8 cellular contexts compared by ENCODE assay signal in the genomic region with DNA sequence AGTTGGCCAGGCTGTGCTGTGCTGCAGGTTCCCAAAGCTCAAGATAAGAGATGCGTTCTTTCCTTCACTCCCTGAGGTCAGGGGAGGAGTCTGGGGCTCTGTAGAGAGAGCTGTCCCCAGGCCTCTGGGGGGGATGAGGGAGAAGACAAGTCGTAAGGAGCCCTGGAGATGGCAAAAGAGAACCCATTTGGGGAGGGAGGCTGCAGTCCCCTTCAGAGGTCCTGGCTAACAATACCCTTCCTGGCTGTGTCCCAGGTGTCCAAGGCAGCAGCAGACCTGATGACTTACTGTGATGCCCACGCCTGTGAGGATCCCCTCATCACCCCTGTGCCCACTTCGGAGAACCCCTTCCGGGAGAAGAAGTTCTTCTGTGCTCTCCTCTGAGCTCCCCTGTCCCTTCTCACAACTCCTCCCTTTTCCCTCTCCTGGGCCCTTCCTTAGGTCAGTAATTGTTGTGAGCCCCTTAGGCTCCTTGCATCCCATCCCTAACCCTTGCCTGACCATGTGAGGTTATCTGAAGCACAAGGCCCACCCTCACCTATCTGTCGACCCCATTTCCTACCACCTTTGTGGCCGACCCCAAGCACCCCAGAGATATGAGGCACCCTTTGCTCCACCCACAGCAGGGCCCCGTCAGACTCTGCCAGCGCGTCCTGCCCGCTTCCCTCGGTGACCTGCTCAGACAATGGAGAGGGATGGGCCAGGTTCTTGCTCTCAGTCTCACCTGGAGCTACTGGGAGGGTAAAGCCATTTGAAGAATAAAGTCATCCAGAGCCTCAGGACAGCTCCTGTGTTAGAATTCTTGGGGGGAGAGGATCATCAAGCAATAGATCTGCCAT.
DNase-seq lines count a peak whose midpoint lies in the region; ATAC-seq and TF ChIP-seq lines count a peak whose summit lies in the region.

No MANE protein-coding gene starts in this region.

- peaks cover 36% of the 10 kb centered on the region for H3K36me3 ChIP-seq in KOPT-K1 (ENCODE audit: insufficient read depth, low read length)

- H3K4me3 ChIP-seq in fibroblast of mammary gland (ENCODE audit: control insufficient read depth, low read depth, low read length) = peak overlapping the region; percentile 66

- no peak for TF ChIP-seq CTCF in fibroblast of mammary gland (conservative IDR thresholded peaks at IDR 0.05; ENCODE audit: control insufficient read depth, insufficient read depth, low read depth, low read length)

- peak overlapping the region; percentile 96 for H3K27ac ChIP-seq in KOPT-K1 (ENCODE audit: low read depth, low read length, poor library complexity, severe bottlenecking)

- peak; percentile 18 for DNase-seq in Ammon's horn (ENCODE audit: low spot score)
- peak; percentile 21 for DNase-seq in activated T-cell treated with anti-CD3 and anti-CD28 coated beads for 24 hours (ENCODE audit: low read depth)
- DNase-seq in fibroblast of mammary gland (ENCODE audit: low read depth) = no peak
- DNase-seq in putamen (ENCODE audit: low spot score) = peak; percentile 28
- no peak for DNase-seq in amniotic stem cell (lab: John Stamatoyannopoulos, UW)

- no peaks in the 10 kb centered on the region for H3K9me3 ChIP-seq in KOPT-K1 (ENCODE audit: insufficient read depth, low read length, poor library complexity, severe bottlenecking)

- ATAC-seq in HG02981 (IDR thresholded peaks at IDR 0.05; ENCODE audit: unreplicated experiment) = no peak
- no peak for ATAC-seq in GM18907 (IDR thresholded peaks at IDR 0.05; ENCODE audit: unreplicated experiment)

Comparison
In these comparisons a context has a peak if more than half of its experiments do, and no peak if none do; other contexts are left out.
1. DNase-seq: peak in Ammon's horn (single experiment), activated T-cell treated with anti-CD3 and anti-CD28 coated beads for 24 hours (single experiment) and putamen (single experiment); none in fibroblast of mammary gland (single experiment) and amniotic stem cell (single experiment).